ENCODE assay signal across 13 cellular contexts in the genomic region with DNA sequence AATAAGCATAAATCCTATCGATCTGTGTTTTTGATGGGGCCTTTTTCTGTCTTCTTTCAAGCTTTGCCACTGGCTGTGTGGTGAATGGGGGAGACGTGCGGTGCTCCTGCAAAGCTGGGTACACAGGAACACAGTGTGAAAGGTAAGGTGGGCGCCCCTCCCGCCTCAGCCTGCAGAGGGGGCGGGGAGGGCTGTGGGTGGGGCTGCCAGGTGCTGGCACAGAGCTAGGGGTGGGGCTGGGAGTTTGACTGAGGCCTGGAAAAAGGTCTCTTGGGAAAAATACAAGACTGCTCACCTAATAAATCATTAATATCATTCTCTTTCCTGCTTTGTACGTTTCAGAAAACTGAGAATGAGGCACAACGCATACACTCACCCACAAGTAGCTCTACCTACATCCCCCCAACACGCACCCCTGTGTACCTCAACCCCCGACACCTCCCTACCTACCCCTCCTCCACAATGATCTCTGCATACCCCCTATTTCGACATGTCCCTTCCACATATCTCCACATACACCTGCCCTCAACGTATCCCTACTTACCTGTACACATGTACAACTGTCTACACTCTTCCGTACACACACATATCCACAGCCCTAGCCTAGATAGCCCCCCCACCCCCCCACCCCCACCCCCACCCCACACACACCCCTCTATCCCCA.
DNase-seq lines count a peak whose midpoint lies in the region; ATAC-seq and TF ChIP-seq lines count a peak whose summit lies in the region.
"Had no signal": no experiment of that assay in that cellular context is flagged by ENCODE, and none has a peak within 500 bp of the region (broad histone marks: within the 10 kb centered on the region; RNA-seq: fewer than 3 reads in every experiment).

No MANE protein-coding gene starts in this region.

- no peaks in the 10 kb centered on the region for H3K27me3 ChIP-seq in foreskin keratinocyte
- no peaks in the 10 kb centered on the region for H3K27me3 ChIP-seq in parathyroid adenoma (ENCODE audit: control insufficient read depth, insufficient read depth, low read length)

- ATAC-seq in foreskin keratinocyte = peak; percentile 17
- ATAC-seq in GM18520 (IDR thresholded peaks at IDR 0.05; ENCODE audit: unreplicated experiment) = no peak
- ATAC-seq in HG02885 (IDR thresholded peaks at IDR 0.05; ENCODE audit: poor library complexity, unreplicated experiment) = no peak

- peak overlapping the region; percentile 67 for H2AFZ ChIP-seq in parathyroid adenoma

- no peaks in the 10 kb centered on the region for H3K36me3 ChIP-seq in parathyroid adenoma (ENCODE audit: control insufficient read depth, insufficient read depth, low read length)

- POLR2A ChIA-PET in HEK293T (lab: Yijun Ruan, JAX) = no interaction called here

- H3K79me2 ChIP-seq in parathyroid adenoma = no peaks in the 10 kb centered on the region

- H3K9ac ChIP-seq in parathyroid adenoma = no peak overlapping the region

- H3K27ac ChIP-seq in foreskin keratinocyte = peak overlapping the region; percentile 13
- H3K27ac ChIP-seq in parathyroid adenoma = peak overlapping the region; percentile 74
- H3K27ac ChIP-seq: HL-60 had no signal

- TF ChIP-seq CTCF in foreskin keratinocyte (conservative IDR thresholded peaks at IDR 0.05) (no peak), parathyroid adenoma (IDR thresholded peaks at IDR 0.05) (no peak)

- H3K9me3 ChIP-seq in parathyroid adenoma (ENCODE audit: control insufficient read depth, low read length) = no peaks in the 10 kb centered on the region

- H3K4me3 ChIP-seq in parathyroid adenoma (ENCODE audit: low read depth, low read length) = no peak overlapping the region

- H3K4me2 ChIP-seq in parathyroid adenoma (ENCODE audit: low read length) = no peak overlapping the region

- H3K4me1 ChIP-seq in foreskin keratinocyte (peaks cover 22% of the 10 kb centered on the region), parathyroid adenoma (peaks cover 25% of the 10 kb centered on the region)

- DNase-seq in DMS153 (lab: John Stamatoyannopoulos, UW) (peak; percentile 62), NCI-H748 (lab: John Stamatoyannopoulos, UW; ENCODE audit: unreplicated experiment) (peak; percentile 91), foreskin keratinocyte (peak in 1 of 2 donors; percentile 27), HEK293T (ENCODE audit: extremely low spot score) (no peak)
- DNase-seq in stimulated activated CD8-positive, alpha-beta memory T cell treated with anti-CD3 and anti-CD28 coated beads, Interleukin-4, amount 100 ng/mL, for 48 hours = no peak
- DNase-seq: activated gamma-delta T cell; NCI-H1930; stimulated activated CD4-positive, alpha-beta T cell treated with anti-CD3 and anti-CD28 coated beads, Interleukin-12 subunit alpha, Interleukin-12 subunit beta, amount 100 ng/mL, for 4 hours; T1000 had no signal

- CTCF ChIA-PET in HEK293T (lab: Yijun Ruan, JAX) = no interaction called here

TF ChIP-seq in HEK293T, 16 proteins besides CTCF, POLR2A, EP300 and RAD21:
- TF ChIP-seq BHLHE40 (IDR thresholded peaks at IDR 0.05; ENCODE audit: borderline replicate concordance) (no peak), ZNF384 (IDR thresholded peaks at IDR 0.05) (no peak), FOXA1 (IDR thresholded peaks at IDR 0.05) (no peak), HDGF (IDR thresholded peaks at IDR 0.05; ENCODE audit: borderline replicate concordance) (no peak), SUZ12 (IDR thresholded peaks at IDR 0.05) (no peak), FOXK2 (IDR thresholded peaks at IDR 0.05) (no peak), CTBP1 (IDR thresholded peaks at IDR 0.05; ENCODE audit: borderline replicate concordance) (no peak), TARDBP (IDR thresholded peaks at IDR 0.05) (no peak), LEF1 (IDR thresholded peaks at IDR 0.05; ENCODE audit: borderline replicate concordance) (no peak)
- TF ChIP-seq, protein P1, sequence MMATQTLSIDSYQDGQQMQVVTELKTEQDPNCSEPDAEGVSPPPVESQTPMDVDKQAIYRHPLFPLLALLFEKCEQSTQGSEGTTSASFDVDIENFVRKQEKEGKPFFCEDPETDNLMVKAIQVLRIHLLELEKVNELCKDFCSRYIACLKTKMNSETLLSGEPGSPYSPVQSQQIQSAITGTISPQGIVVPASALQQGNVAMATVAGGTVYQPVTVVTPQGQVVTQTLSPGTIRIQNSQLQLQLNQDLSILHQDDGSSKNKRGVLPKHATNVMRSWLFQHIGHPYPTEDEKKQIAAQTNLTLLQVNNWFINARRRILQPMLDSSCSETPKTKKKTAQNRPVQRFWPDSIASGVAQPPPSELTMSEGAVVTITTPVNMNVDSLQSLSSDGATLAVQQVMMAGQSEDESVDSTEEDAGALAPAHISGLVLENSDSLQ (IDR thresholded peaks at IDR 0.05) = no peak

Comparison
In these comparisons a context has a peak if more than half of its experiments do, and no peak if none do; other contexts are left out.
1. DNase-seq: peak in DMS153 (single experiment) and NCI-H748 (single experiment); none in stimulated activated CD8-positive, alpha-beta memory T cell treated with anti-CD3 and anti-CD28 coated beads, Interleukin-4, amount 100 ng/mL, for 48 hours (single experiment) and HEK293T (single experiment).